Comparison of ENCODE assay signal across 21 cellular contexts in genomic region chr4:101774807-101775206, GRCh38. TPM values are rescaled to one million over a fixed set of nuclear protein-coding genes. Genes with fewer than 3 reads are reported as not detected.
A peak's percentile ranks its signal among the peaks of the same experiment; 100 is the strongest.
DNase-seq lines count a peak whose midpoint lies in the region; ATAC-seq and TF ChIP-seq lines count a peak whose summit lies in the region.
"Had no signal": no experiment of that assay in that cellular context is flagged by ENCODE, and none has a peak within 500 bp of the region (broad histone marks: within the 10 kb centered on the region; RNA-seq: fewer than 3 reads in every experiment).

No MANE protein-coding gene starts in this region.

- dilution Hi-C loops in IMR-90 (cut with HindIII; ENCODE audit: low sequenced_read_pairs, unreplicated experiment) = no loop called here

- H2BK15ac ChIP-seq in IMR-90 (ENCODE audit: low read depth, low read length) = no peak overlapping the region

- H3K9me3 ChIP-seq in IMR-90 (ENCODE audit: control insufficient read depth, insufficient read depth, low read length) = 0 out of 2 replicates have a peak, but pooled peaks cover 2% of the 10 kb centered on the region

- WGBS in IMR-90 (ENCODE audit: extremely low coverage in 2 of 2, insufficient read length in 1 of 2), 2 experiments = 83% methylated on average over 1 of the region's 1 CpG; no CpG with 5 or more reads in 1 of the 2 experiments

- in situ Hi-C loops in IMR-90 (cut with MboI; ENCODE audit: low sequenced_read_pairs) = no loop called here

- H3K18ac ChIP-seq in IMR-90 (ENCODE audit: low read depth, low read length) = no peak overlapping the region

- H3K36me3 ChIP-seq in IMR-90 (ENCODE audit: control insufficient read depth, insufficient read depth, low read length) = no peaks in the 10 kb centered on the region
- H3K36me3 ChIP-seq: gastrocnemius medialis had no signal

- no peak overlapping the region for H3K4ac ChIP-seq in IMR-90 (ENCODE audit: low read depth, low read length)

- H3K27ac ChIP-seq in IMR-90 (ENCODE audit: insufficient read depth, low read length) = no peak overlapping the region
- H3K27ac ChIP-seq: gastrocnemius medialis had no signal

- no peak overlapping the region for H4K91ac ChIP-seq in IMR-90 (ENCODE audit: insufficient read depth, low read depth, low read length)

- H3K27me3 ChIP-seq in IMR-90 (ENCODE audit: control insufficient read depth, insufficient read depth, low read length) = no peaks in the 10 kb centered on the region
- H3K27me3 ChIP-seq: gastrocnemius medialis had no signal

- H2BK20ac ChIP-seq in IMR-90 (ENCODE audit: low read depth, low read length) = no peak overlapping the region

- CTCF ChIA-PET in IMR-90 (lab: Yijun Ruan, JAX) = no interaction called here

- no peaks in the 10 kb centered on the region for H3K79me1 ChIP-seq in IMR-90 (ENCODE audit: low read depth in 1 of 2, low read length in 2 of 2)

- H3K9me1 ChIP-seq in IMR-90 (ENCODE audit: insufficient read depth, low read length) = no peaks in the 10 kb centered on the region

- H3K9ac ChIP-seq in IMR-90 (ENCODE audit: low read depth, low read length) = no peak overlapping the region

- H2AFZ ChIP-seq in IMR-90 (replicated peaks; ENCODE audit: low read length, poor library complexity) = no peak overlapping the region

- POLR2A ChIA-PET in IMR-90 (lab: Charles Lee; ENCODE audit: unreplicated experiment) = no interaction called here

- no peak overlapping the region for H4K8ac ChIP-seq in IMR-90 (ENCODE audit: low read depth in 2 of 2, low read length in 2 of 2)

- H2AK9ac ChIP-seq in IMR-90 (replicated peaks; ENCODE audit: low read depth, low read length, poor library complexity) = no peak overlapping the region

- H4K5ac ChIP-seq in IMR-90 (ENCODE audit: low read depth, low read length) = no peak overlapping the region

- no TSS peak for BruUV-seq in IMR-90 (replicated peaks; lab: Mats Ljungman, UMichigan)

- no peak overlapping the region for H2BK120ac ChIP-seq in IMR-90 (ENCODE audit: low read depth, low read length)

- no peak overlapping the region for H3K4me3 ChIP-seq in IMR-90 (ENCODE audit: insufficient read depth, low read depth, low read length)
- H3K4me3 ChIP-seq: gastrocnemius medialis, lung had no signal

- DNase-seq in AG08395 (ENCODE audit: low spot score) = peak; percentile 10
- DNase-seq in IMR-90 = peak; percentile 23
- DNase-seq in amniotic stem cell (lab: John Stamatoyannopoulos, UW) = peak; percentile 63
- DNase-seq in left colon = no peak
- no peak for DNase-seq in globus pallidus (ENCODE audit: low spot score)
- DNase-seq in NCI-H2196 treated with DMSO at 0.1 percent for 48 hours (lab: John Stamatoyannopoulos, UW; ENCODE audit: unreplicated experiment) = no peak
- no peak for DNase-seq in kidney tubule cell (ENCODE audit: low spot score)
- DNase-seq: activated B cell treated with CpG ODN at 0.5 μM for 24 hours; activated CD8-positive, alpha-beta memory T cell treated with anti-CD3 and anti-CD28 coated beads for 24 hours; CD8-positive, alpha-beta memory T cell; cerebellar nuclear complex; gastrocnemius medialis; MM.1S; naive thymus-derived CD4-positive, alpha-beta T cell; NCI-H1694 treated with DMSO at 0.1 percent for 48 hours; NCI-H446; Right ventricle myocardium superior; stimulated activated naive CD4-positive, alpha-beta T cell; T-helper 17 cell had no signal

- ATAC-seq in IMR-90 (ENCODE audit: low read depth) = no peak
- peak; percentile 66 for ATAC-seq in left colon
- ATAC-seq in GM18870 (IDR thresholded peaks at IDR 0.05; ENCODE audit: unreplicated experiment) = no peak
- ATAC-seq: gastrocnemius medialis; naive thymus-derived CD4-positive, alpha-beta T cell; T-helper 17 cell had no signal

- H2AK5ac ChIP-seq in IMR-90 (ENCODE audit: low read depth, low read length) = no peak overlapping the region

- TF ChIP-seq POLR2A in IMR-90 (IDR thresholded peaks at IDR 0.05; ENCODE audit: low read depth, low read length) = no peak

- no peak overlapping the region for H3K14ac ChIP-seq in IMR-90 (replicated peaks; ENCODE audit: low read depth, low read length)

- H4K20me1 ChIP-seq in IMR-90 (ENCODE audit: insufficient read depth, low read length) = no peaks in the 10 kb centered on the region

- H3K4me2 ChIP-seq in IMR-90 (ENCODE audit: low read depth, low read length) = no peak overlapping the region

- intact Hi-C loops in IMR-90 (cut with micrococcal nuclease) (no loop called here), left colon (cut with DNase I, micrococcal nuclease) (no loop called here)

- no peak for TF ChIP-seq RAD21 in IMR-90 (IDR thresholded peaks at IDR 0.05; ENCODE audit: low read length)

- H3K4me1 ChIP-seq in IMR-90 (ENCODE audit: control insufficient read depth, insufficient read depth, low read length) = no peaks in the 10 kb centered on the region
- H3K4me1 ChIP-seq: gastrocnemius medialis had no signal

- H3K56ac ChIP-seq in IMR-90 (ENCODE audit: extremely low read depth, insufficient read depth, low read length) = no peak overlapping the region

- H3K23ac ChIP-seq in IMR-90 (ENCODE audit: low read depth, low read length) = no peak overlapping the region

- TF ChIP-seq CTCF in IMR-90 (conservative IDR thresholded peaks at IDR 0.05; ENCODE audit: low read depth, low read length) = no peak

- H2BK5ac ChIP-seq in IMR-90 (ENCODE audit: low read depth, low read length, poor library complexity, severe bottlenecking) = no peak overlapping the region

TF ChIP-seq in IMR-90, 13 proteins besides CTCF, POLR2A, EP300 and RAD21:
- no peak for TF ChIP-seq CEBPB (IDR thresholded peaks at IDR 0.05; ENCODE audit: low read depth, low read length)
- TF ChIP-seq USF2 (IDR thresholded peaks at IDR 0.05; ENCODE audit: low read depth, low read length) = no peak
- TF ChIP-seq MAZ (IDR thresholded peaks at IDR 0.05; ENCODE audit: borderline replicate concordance, low read depth, low read length) = no peak
- TF ChIP-seq BHLHE40 (IDR thresholded peaks at IDR 0.05; ENCODE audit: low read depth, low read length) = no peak
- TF ChIP-seq MAFK (IDR thresholded peaks at IDR 0.05; ENCODE audit: low read depth, low read length) = no peak
- no peak for TF ChIP-seq ELK1 (IDR thresholded peaks at IDR 0.05; ENCODE audit: borderline replicate concordance, low read depth, low read length)
- TF ChIP-seq RCOR1 (IDR thresholded peaks at IDR 0.05; ENCODE audit: insufficient replicate concordance, low read length) = no peak
- no peak for TF ChIP-seq FOS (IDR thresholded peaks at IDR 0.05; ENCODE audit: low read depth, low read length)
- no peak for TF ChIP-seq RFX5 (IDR thresholded peaks at IDR 0.05; ENCODE audit: low read depth, low read length)
- TF ChIP-seq NFE2L2 (IDR thresholded peaks at IDR 0.05; ENCODE audit: low read depth, low read length) = no peak
- TF ChIP-seq SMC3 (IDR thresholded peaks at IDR 0.05; ENCODE audit: low read depth, low read length) = no peak
- no peak for TF ChIP-seq CHD1 (IDR thresholded peaks at IDR 0.05; ENCODE audit: low read depth, low read length)
- TF ChIP-seq MXI1 (IDR thresholded peaks at IDR 0.05; ENCODE audit: borderline replicate concordance, low read depth, low read length) = no peak

RNA-seq across cellular contexts. Expression of gene BANK1, which starts 15.7 kb away (rescaled TPM):
- total RNA-seq in IMR-90 (2012; rRNA removed) = under 0.01 and 0.28 TPM in 2 replicates
- polyA plus RNA-seq in IMR-90 (2012; rRNA removed) = 0.16 and 0.51 TPM in 2 replicates
- 0.05 and 0.32 TPM in 2 replicates for polyA plus RNA-seq in IMR-90 (2012; cell fraction: cytosol; rRNA removed)
- polyA plus RNA-seq in IMR-90 (2012; cell fraction: nucleus; rRNA removed; ENCODE audit: low replicate concordance) = 0.02 and 0.46 TPM in 2 replicates
- 1 to 10 TPM; 1.2 to 1.3 TPM for total RNA-seq in left colon
- total RNA-seq: CD8-positive, alpha-beta memory T cell had no signal

Comparison
In these comparisons a context has a peak if more than half of its experiments do, and no peak if none do; other contexts are left out.
1. DNase-seq: peak in AG08395 (single experiment), IMR-90 (single experiment) and amniotic stem cell (single experiment); none in left colon (0 of 2), globus pallidus (single experiment), NCI-H2196 treated with DMSO at 0.1 percent for 48 hours (single experiment) and kidney tubule cell (single experiment).